Comparison of ENCODE assay signal across 1 cellular context in the genomic region with DNA sequence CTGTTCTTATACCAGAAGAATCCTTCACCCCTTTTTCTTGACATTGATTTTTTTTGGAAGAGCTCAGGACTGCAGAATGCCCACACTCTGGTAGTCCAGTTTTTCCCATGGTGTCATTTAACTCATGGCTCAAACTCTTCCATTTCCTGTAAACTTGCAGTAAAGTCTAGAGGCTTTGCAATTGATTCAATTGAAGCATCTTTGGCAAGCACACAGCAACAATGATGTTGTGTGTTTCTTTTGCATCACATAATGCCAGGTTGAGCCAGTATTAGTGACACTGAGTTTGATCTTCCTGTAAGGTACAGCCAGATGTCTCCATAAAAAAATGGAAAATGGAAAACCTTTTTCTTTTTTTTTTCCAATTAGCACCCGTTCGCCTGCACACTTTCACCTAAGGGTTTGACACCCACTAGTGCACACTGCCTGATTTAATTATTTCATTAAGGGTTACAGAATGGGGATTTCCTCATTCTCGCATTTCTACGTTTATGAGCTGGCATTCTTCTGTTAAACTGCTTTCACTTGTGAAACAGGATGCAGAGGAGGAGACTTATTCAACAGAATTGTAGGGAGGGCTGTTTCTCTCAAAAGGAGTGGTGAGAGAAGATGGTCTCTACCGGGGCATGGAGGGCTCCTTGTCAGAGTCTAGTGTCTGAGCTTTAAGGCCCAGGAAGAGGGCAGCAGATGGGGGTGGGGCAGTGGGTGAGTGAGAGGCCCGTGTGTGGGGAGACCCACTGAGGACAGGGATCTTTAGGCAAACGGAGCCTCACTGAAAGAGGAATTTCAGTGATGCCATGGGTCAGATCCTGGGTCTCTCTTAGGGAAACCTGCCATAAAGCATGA.
TF ChIP-seq lines count a peak whose summit lies in the region.

No MANE protein-coding gene starts in this region.

TF ChIP-seq in WTC11, 78 proteins besides CTCF, POLR2A, EP300 and RAD21 (continued from another document):
- TF ChIP-seq, protein P1, sequence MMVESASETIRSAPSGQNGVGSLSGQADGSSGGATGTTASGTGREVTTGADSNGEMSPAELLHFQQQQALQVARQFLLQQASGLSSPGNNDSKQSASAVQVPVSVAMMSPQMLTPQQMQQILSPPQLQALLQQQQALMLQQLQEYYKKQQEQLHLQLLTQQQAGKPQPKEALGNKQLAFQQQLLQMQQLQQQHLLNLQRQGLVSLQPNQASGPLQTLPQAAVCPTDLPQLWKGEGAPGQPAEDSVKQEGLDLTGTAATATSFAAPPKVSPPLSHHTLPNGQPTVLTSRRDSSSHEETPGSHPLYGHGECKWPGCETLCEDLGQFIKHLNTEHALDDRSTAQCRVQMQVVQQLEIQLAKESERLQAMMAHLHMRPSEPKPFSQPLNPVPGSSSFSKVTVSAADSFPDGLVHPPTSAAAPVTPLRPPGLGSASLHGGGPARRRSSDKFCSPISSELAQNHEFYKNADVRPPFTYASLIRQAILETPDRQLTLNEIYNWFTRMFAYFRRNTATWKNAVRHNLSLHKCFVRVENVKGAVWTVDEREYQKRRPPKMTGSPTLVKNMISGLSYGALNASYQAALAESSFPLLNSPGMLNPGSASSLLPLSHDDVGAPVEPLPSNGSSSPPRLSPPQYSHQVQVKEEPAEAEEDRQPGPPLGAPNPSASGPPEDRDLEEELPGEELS (CRISPR knock-in tag; IDR thresholded peaks at IDR 0.05): no peak
- TF ChIP-seq, protein P2, sequence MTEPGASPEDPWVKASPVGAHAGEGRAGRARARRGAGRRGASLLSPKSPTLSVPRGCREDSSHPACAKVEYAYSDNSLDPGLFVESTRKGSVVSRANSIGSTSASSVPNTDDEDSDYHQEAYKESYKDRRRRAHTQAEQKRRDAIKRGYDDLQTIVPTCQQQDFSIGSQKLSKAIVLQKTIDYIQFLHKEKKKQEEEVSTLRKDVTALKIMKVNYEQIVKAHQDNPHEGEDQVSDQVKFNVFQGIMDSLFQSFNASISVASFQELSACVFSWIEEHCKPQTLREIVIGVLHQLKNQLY (CRISPR knock-in tag; IDR thresholded peaks at IDR 0.05): no peak
- TF ChIP-seq, protein P3, sequence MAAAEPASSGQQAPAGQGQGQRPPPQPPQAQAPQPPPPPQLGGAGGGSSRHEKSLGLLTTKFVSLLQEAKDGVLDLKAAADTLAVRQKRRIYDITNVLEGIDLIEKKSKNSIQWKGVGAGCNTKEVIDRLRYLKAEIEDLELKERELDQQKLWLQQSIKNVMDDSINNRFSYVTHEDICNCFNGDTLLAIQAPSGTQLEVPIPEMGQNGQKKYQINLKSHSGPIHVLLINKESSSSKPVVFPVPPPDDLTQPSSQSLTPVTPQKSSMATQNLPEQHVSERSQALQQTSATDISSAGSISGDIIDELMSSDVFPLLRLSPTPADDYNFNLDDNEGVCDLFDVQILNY (CRISPR knock-in tag; IDR thresholded peaks at IDR 0.05): no peak
- TF ChIP-seq ZNF121 (CRISPR knock-in tag; IDR thresholded peaks at IDR 0.05) (no peak), MXD4 (CRISPR knock-in tag; IDR thresholded peaks at IDR 0.05; ENCODE audit: borderline replicate concordance) (no peak)
- TF ChIP-seq, protein P4, sequence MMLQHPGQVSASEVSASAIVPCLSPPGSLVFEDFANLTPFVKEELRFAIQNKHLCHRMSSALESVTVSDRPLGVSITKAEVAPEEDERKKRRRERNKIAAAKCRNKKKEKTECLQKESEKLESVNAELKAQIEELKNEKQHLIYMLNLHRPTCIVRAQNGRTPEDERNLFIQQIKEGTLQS (CRISPR knock-in tag; conservative IDR thresholded peaks at IDR 0.05): no peak
